ENCODE assay signal across 21 cellular contexts in genomic region chr3:45127130-45127822, GRCh38. TPM values are rescaled to one million over a fixed set of nuclear protein-coding genes. Genes with fewer than 3 reads are reported as not detected.
A peak's percentile ranks its signal among the peaks of the same experiment; 100 is the strongest.
DNase-seq lines count a peak whose midpoint lies in the region; ATAC-seq and TF ChIP-seq lines count a peak whose summit lies in the region.
"Had no signal": no experiment of that assay in that cellular context is flagged by ENCODE, and none has a peak within 500 bp of the region (broad histone marks: within the 10 kb centered on the region; RNA-seq: fewer than 3 reads in every experiment).

No MANE protein-coding gene starts in this region.

- peaks cover 50% of the 10 kb centered on the region for H3K4me1 Mint-ChIP-seq in MCF 10A (ENCODE audit: insufficient read depth, unreplicated experiment)

- no peak overlapping the region for H3K4me3 ChIP-seq in breast epithelium
- H3K4me3 ChIP-seq: SK-N-MC had no signal

- peak overlapping the region; percentile 80 for H3K27ac Mint-ChIP-seq in MCF 10A (ENCODE audit: low read depth, unreplicated experiment)
- H3K27ac Mint-ChIP-seq: activated naive CD4-positive, alpha-beta T cell treated with anti-CD3 and anti-CD28 coated beads, Interleukin-2, amount 10 ng/mL, durations not matched to agents 7 days and 5 days; activated T-helper 1 cell treated with anti-CD3 and anti-CD28 coated beads, Interleukin-12 subunit alpha, Interleukin-12 subunit beta, Interleukin-2, Interleukin-4 antibody, amounts not matched to agents 30 ng/mL and 10 ng/mL and 1 ng/mL, durations not matched to agents 14 hours and 24 hours and 36 hours; naive thymus-derived CD8-positive, alpha-beta T cell had no signal

- CTCF ChIA-PET in MCF 10A (lab: Yijun Ruan, JAX): interaction anchor here (0.9 to 1.4 kb wide), 2 partner anchors 10 to 89 kb away, joined by 5 to 6 read pairs; no protein-coding TSS in a partner anchor

- POLR2A ChIA-PET in MCF 10A (lab: Yijun Ruan, JAX): interaction anchor here (0.6 to 12.0 kb wide), 16 partner anchors 8 to 561 kb away, joined by 3 to 192 read pairs (median 6); partner anchors contain the start of gene CDCP1

- BruUV-seq in MCF 10A (replicated peaks; lab: Mats Ljungman, UMichigan): no TSS peak

- H3K9me3 ChIP-seq in breast epithelium: no peaks in the 10 kb centered on the region
- H3K9me3 ChIP-seq: Caco-2 had no signal

- H3K27me3 ChIP-seq in breast epithelium: no peaks in the 10 kb centered on the region
- H3K27me3 ChIP-seq in foreskin keratinocyte: no peaks in the 10 kb centered on the region

- TF ChIP-seq POLR2A in breast epithelium (IDR thresholded peaks at IDR 0.05) (no peak), erythroblast (IDR thresholded peaks at IDR 0.05; ENCODE audit: low read length) (no peak)

- H3K27ac ChIP-seq in breast epithelium (no peak overlapping the region), foreskin keratinocyte (peak overlapping the region; percentile 30)
- H3K27ac ChIP-seq: SK-N-MC had no signal

- no peak overlapping the region for H3K4me3 Mint-ChIP-seq in MCF 10A (ENCODE audit: unreplicated experiment)
- H3K4me3 Mint-ChIP-seq: activated naive CD4-positive, alpha-beta T cell treated with anti-CD3 and anti-CD28 coated beads, Interleukin-2, amount 10 ng/mL, durations not matched to agents 7 days and 5 days; activated T-helper 1 cell treated with anti-CD3 and anti-CD28 coated beads, Interleukin-12 subunit alpha, Interleukin-12 subunit beta, Interleukin-2, Interleukin-4 antibody, amounts not matched to agents 30 ng/mL and 10 ng/mL and 1 ng/mL, durations not matched to agents 14 hours and 24 hours and 36 hours; naive thymus-derived CD8-positive, alpha-beta T cell had no signal

- no peaks in the 10 kb centered on the region for H3K36me3 ChIP-seq in breast epithelium

- ATAC-seq in foreskin keratinocyte: no peak
- ATAC-seq: naive thymus-derived CD8-positive, alpha-beta T cell had no signal

- H3K4me1 ChIP-seq in breast epithelium: no peaks in the 10 kb centered on the region
- peaks cover 57% of the 10 kb centered on the region for H3K4me1 ChIP-seq in foreskin keratinocyte

- intact Hi-C loops in MCF 10A (cut with micrococcal nuclease) (no loop called here), breast epithelium (cut with DNase I; ENCODE audit: low total_unique reads) (no loop called here)

- DNase-seq in MCF 10A (ENCODE audit: unreplicated experiment) (peak; percentile 86), breast epithelium (ENCODE audit: low spot score in 2 of 2) (no peak), astrocyte of the hippocampus (ENCODE audit: low read depth, low spot score) (peak; percentile 72), foreskin keratinocyte (peak in 1 of 2 donors; percentile 59), T-helper 9 cell (no peak), NCI-H2029 (lab: John Stamatoyannopoulos, UW) (no peak), erythroblast (lab: John Stamatoyannopoulos, UW) (no peak)
- no peak for DNase-seq in activated T-cell treated with anti-CD3 and anti-CD28 coated beads, Interleukin-2, amount 50 U/mL, for 48 hours
- DNase-seq: activated CD4-positive, alpha-beta T cell treated with anti-CD3 and anti-CD28 coated beads for 4 hours; activated naive CD4-positive, alpha-beta T cell treated with anti-CD3 and anti-CD28 coated beads, Interleukin-2, amount 10 ng/mL, durations not matched to agents 7 days and 5 days; anterior cingulate cortex; Caco-2; central memory CD4-positive, alpha-beta T cell; DMS79 treated with DMSO at 0.1 percent for 48 hours; Kasumi-1; naive thymus-derived CD8-positive, alpha-beta T cell; NCI-H1092 treated with DMSO at 0.1 percent for 48 hours; NCI-H2081; substantia nigra had no signal

- no peaks in the 10 kb centered on the region for H3K36me3 Mint-ChIP-seq in MCF 10A (ENCODE audit: insufficient read depth, unreplicated experiment)
- H3K36me3 Mint-ChIP-seq: naive thymus-derived CD8-positive, alpha-beta T cell had no signal

- H3K27me3 Mint-ChIP-seq in MCF 10A (ENCODE audit: insufficient read depth, unreplicated experiment): no peaks in the 10 kb centered on the region

- no peak for TF ChIP-seq CTCF in MCF 10A (IDR thresholded peaks at IDR 0.05; ENCODE audit: unreplicated experiment)
- TF ChIP-seq CTCF in breast epithelium (IDR thresholded peaks at IDR 0.05): no peak
- no peak for TF ChIP-seq CTCF in foreskin keratinocyte (conservative IDR thresholded peaks at IDR 0.05)

- H3K9me3 Mint-ChIP-seq in MCF 10A (ENCODE audit: unreplicated experiment): no peaks in the 10 kb centered on the region
- H3K9me3 Mint-ChIP-seq: activated T-helper 1 cell treated with anti-CD3 and anti-CD28 coated beads, Interleukin-12 subunit alpha, Interleukin-12 subunit beta, Interleukin-2, Interleukin-4 antibody, amounts not matched to agents 30 ng/mL and 10 ng/mL and 1 ng/mL, durations not matched to agents 14 hours and 24 hours and 36 hours; naive thymus-derived CD8-positive, alpha-beta T cell had no signal

RNA-seq across cellular contexts. Expression of gene CDCP1, which starts 18.9 kb away (rescaled TPM):
- total RNA-seq in MCF 10A (2022) (180 and 208 TPM in 2 replicates), breast epithelium (10 to 100 TPM in 1 of 3 donors, 1 to 10 TPM in 2; 1.9 to 11.3 (median 8.5) TPM), foreskin keratinocyte (147 and 163 TPM in 2 replicates)
- polyA plus RNA-seq in foreskin keratinocyte: 61.3 and 62.2 TPM in 2 replicates
- total RNA-seq: naive thymus-derived CD8-positive, alpha-beta T cell had no signal

Comparison
In these comparisons a context has a peak if more than half of its experiments do, and no peak if none do; other contexts are left out.
1. DNase-seq: peak in MCF 10A (single experiment) and astrocyte of the hippocampus (single experiment); none in breast epithelium (0 of 2), T-helper 9 cell (single experiment), activated T-cell treated with anti-CD3 and anti-CD28 coated beads, Interleukin-2, amount 50 U/mL, for 48 hours (0 of 2), NCI-H2029 (single experiment) and erythroblast (0 of 2).
2. RNA of gene CDCP1, which starts 18.9 kb away (total RNA-seq): 180 to 208 TPM in MCF 10A and 147 to 163 TPM in foreskin keratinocyte; 1.9 to 11.3 TPM in breast epithelium; every median in the first group is over 10 times any median in the second.